In the genomic region with DNA sequence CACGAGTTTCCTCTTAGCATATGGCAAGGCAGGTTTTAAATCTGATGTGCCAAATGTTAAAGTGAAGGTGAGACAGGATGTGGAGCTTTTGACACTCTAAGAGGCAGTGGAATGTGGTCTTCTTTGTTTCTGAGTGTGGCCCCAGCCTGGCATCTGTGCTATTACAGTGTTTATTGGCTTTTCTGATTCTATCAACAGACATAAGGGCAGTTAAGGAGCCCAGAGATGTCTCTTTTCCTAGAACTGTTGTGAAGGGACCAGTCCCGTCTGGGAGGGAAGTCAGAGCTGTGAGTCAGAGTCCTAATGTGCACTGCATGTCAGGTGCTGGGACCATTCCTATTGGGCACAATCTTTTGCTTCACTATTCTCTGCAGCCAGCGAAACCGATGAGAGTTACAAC, we compare ENCODE assay signal across 13 cellular contexts. TPM values are rescaled to one million over a fixed set of nuclear protein-coding genes. Genes with fewer than 3 reads are reported as not detected.
A peak's percentile ranks its signal among the peaks of the same experiment; 100 is the strongest.
DNase-seq lines count a peak whose midpoint lies in the region; ATAC-seq and TF ChIP-seq lines count a peak whose summit lies in the region.
"Had no signal": no experiment of that assay in that cellular context is flagged by ENCODE, and none has a peak within 500 bp of the region (broad histone marks: within the 10 kb centered on the region; RNA-seq: fewer than 3 reads in every experiment).

No MANE protein-coding gene starts in this region.

- intact Hi-C loops in activated CD4-positive, alpha-beta T cell treated with anti-CD3 and anti-CD28 coated beads, Interleukin-2, amount 10 ng/mL, durations not matched to agents 24 days and 14 days (cut with micrococcal nuclease) = no loop called here
- intact Hi-C loops in Panc1 (cut with micrococcal nuclease; ENCODE audit: unreplicated experiment) = no loop called here
- intact Hi-C loops in psoas muscle (cut with DNase I) = no loop called here
- intact Hi-C loops in spleen (cut with DNase I; ENCODE audit: low total_unique reads) = no loop called here
- intact Hi-C loops in esophagus squamous epithelium (cut with DNase I) = no loop called here

- peaks cover 24% of the 10 kb centered on the region for H3K36me3 Mint-ChIP-seq in activated CD4-positive, alpha-beta T cell treated with anti-CD3 and anti-CD28 coated beads, Interleukin-2, amount 10 ng/mL, durations not matched to agents 24 days and 14 days (ENCODE audit: low read depth)

- H3K4me3 ChIP-seq in Panc1 (ENCODE audit: low read depth in 2 of 2, low read length in 2 of 2) = no peak overlapping the region
- H3K4me3 ChIP-seq in psoas muscle = no peak overlapping the region
- H3K4me3 ChIP-seq in spleen = no peak overlapping the region
- H3K4me3 ChIP-seq in esophagus squamous epithelium = no peak overlapping the region
- H3K4me3 ChIP-seq: A549 had no signal

- BruUV-seq in Panc1 (replicated peaks; lab: Mats Ljungman, UMichigan) = no TSS peak

- CTCF ChIA-PET in Panc1 (lab: Charles Lee) = no interaction called here

- TF ChIP-seq POLR2A in spleen (IDR thresholded peaks at IDR 0.05) (no peak), esophagus squamous epithelium (IDR thresholded peaks at IDR 0.05) (no peak)

- POLR2A ChIA-PET in Panc1 (lab: Charles Lee) = no interaction called here

- H3K9me3 ChIP-seq in Panc1 (ENCODE audit: control insufficient read depth, insufficient read depth, low read depth, low read length) (no peaks in the 10 kb centered on the region), psoas muscle (no peaks in the 10 kb centered on the region), spleen (no peaks in the 10 kb centered on the region), esophagus squamous epithelium (no peaks in the 10 kb centered on the region)
- H3K9me3 ChIP-seq: A549 had no signal

- H3K27ac Mint-ChIP-seq in activated CD4-positive, alpha-beta T cell treated with anti-CD3 and anti-CD28 coated beads, Interleukin-2, amount 10 ng/mL, durations not matched to agents 24 days and 14 days = no peak overlapping the region

- peaks cover 18% of the 10 kb centered on the region for H3K4me1 Mint-ChIP-seq in activated CD4-positive, alpha-beta T cell treated with anti-CD3 and anti-CD28 coated beads, Interleukin-2, amount 10 ng/mL, durations not matched to agents 24 days and 14 days

- in situ Hi-C loops in Panc1 (cut with HindIII; ENCODE audit: low pct_unique_long_range_greater_than_20kb, low sequenced_read_pairs) = no loop called here

- H3K36me3 ChIP-seq in Panc1 (ENCODE audit: control insufficient read depth, insufficient read depth, low read length) (0 out of 2 replicates have a peak, but pooled peaks cover under 1% of the 10 kb centered on the region), psoas muscle (ENCODE audit: insufficient read depth in 1 of 2, low read depth in 1 of 2) (no peaks in the 10 kb centered on the region), spleen (peaks cover 0 to 31% (median 0%) of the 10 kb centered on the region in 6 donors), esophagus squamous epithelium (peaks cover 0 to 5% (median 0%) of the 10 kb centered on the region in 3 donors)

- ATAC-seq in Panc1 (peak; percentile 69), foreskin keratinocyte (peak; percentile 46), psoas muscle (peak; percentile 85 to 95 (median 93))
- ATAC-seq: A549 had no signal

- WGBS in psoas muscle, 3 donors = 65 to 70% (median 69%) methylated on average over 4 of the region's 4 CpGs
- WGBS in spleen, 5 donors = 75 to 88% (median 82%) methylated on average over 4 of the region's 4 CpGs
- 60 to 81% methylated on average over 4 of the region's 4 CpGs for WGBS in esophagus squamous epithelium, 2 donors

- H3K4me3 Mint-ChIP-seq in activated CD4-positive, alpha-beta T cell treated with anti-CD3 and anti-CD28 coated beads, Interleukin-2, amount 10 ng/mL, durations not matched to agents 24 days and 14 days = no peak overlapping the region

- DNase-seq in activated CD4-positive, alpha-beta T cell treated with anti-CD3 and anti-CD28 coated beads, Interleukin-2, amount 10 ng/mL, durations not matched to agents 24 days and 14 days = peak; percentile 59
- DNase-seq in activated CD4-positive, alpha-beta T cell treated with anti-CD3 and anti-CD28 coated beads, Interleukin-2, amount 50 U/mL, for 1 hour = no peak
- DNase-seq in Panc1 (ENCODE audit: low read depth, low spot score) = no peak
- DNase-seq in foreskin keratinocyte = no peak
- DNase-seq in psoas muscle = no peak
- no peak for DNase-seq in spleen
- no peak for DNase-seq in esophagus squamous epithelium (lab: John Stamatoyannopoulos, UW)
- no peak for DNase-seq in ecto neural progenitor cell (ENCODE audit: low spot score)
- DNase-seq: left cardiac atrium, NCI-H1092, NCI-H774, nucleus accumbens had no signal

- no peaks in the 10 kb centered on the region for H3K27me3 ChIP-seq in Panc1 (ENCODE audit: control insufficient read depth, insufficient read depth, low read length)
- H3K27me3 ChIP-seq in foreskin keratinocyte = no peaks in the 10 kb centered on the region
- H3K27me3 ChIP-seq in psoas muscle (ENCODE audit: insufficient read depth in 3 of 3, low read length in 2 of 3) = no peaks in the 10 kb centered on the region
- no peaks in the 10 kb centered on the region for H3K27me3 ChIP-seq in spleen (replicated peaks in 1 of 7)
- H3K27me3 ChIP-seq in esophagus squamous epithelium = no peaks in the 10 kb centered on the region

- no peaks in the 10 kb centered on the region for H3K9me3 Mint-ChIP-seq in activated CD4-positive, alpha-beta T cell treated with anti-CD3 and anti-CD28 coated beads, Interleukin-2, amount 10 ng/mL, durations not matched to agents 24 days and 14 days

- H3K4me1 ChIP-seq in Panc1 (ENCODE audit: control insufficient read depth, insufficient read depth, low read length) (no peaks in the 10 kb centered on the region; the same call in 1 of the 2 replicates), foreskin keratinocyte (no peaks in the 10 kb centered on the region), psoas muscle (peaks cover 10% of the 10 kb centered on the region), spleen (no peaks in the 10 kb centered on the region), esophagus squamous epithelium (no peaks in the 10 kb centered on the region)
- H3K4me1 ChIP-seq: A549 had no signal

- H3K27me3 Mint-ChIP-seq in activated CD4-positive, alpha-beta T cell treated with anti-CD3 and anti-CD28 coated beads, Interleukin-2, amount 10 ng/mL, durations not matched to agents 24 days and 14 days = no peaks in the 10 kb centered on the region

- H3K27ac ChIP-seq in Panc1 (ENCODE audit: low read length) = no peak overlapping the region
- no peak overlapping the region for H3K27ac ChIP-seq in foreskin keratinocyte
- peak overlapping the region; percentile 52 for H3K27ac ChIP-seq in psoas muscle
- H3K27ac ChIP-seq in spleen = no peak overlapping the region
- H3K27ac ChIP-seq in esophagus squamous epithelium = no peak overlapping the region
- H3K27ac ChIP-seq: A549 had no signal

- TF ChIP-seq CTCF in Panc1 (IDR thresholded peaks at IDR 0.05) (no peak), foreskin keratinocyte (conservative IDR thresholded peaks at IDR 0.05) (no peak), psoas muscle (IDR thresholded peaks at IDR 0.05) (no peak), spleen (IDR thresholded peaks at IDR 0.05 in 8 of 11, conservative IDR thresholded peaks at IDR 0.05 in 3 of 11) (no peak), esophagus squamous epithelium (IDR thresholded peaks at IDR 0.05) (no peak)

RNA-seq across cellular contexts. Expression of gene TRUB1, which starts 32.5 kb away (rescaled TPM):
- 18.5 and 20.9 TPM in 2 replicates for total RNA-seq in activated CD4-positive, alpha-beta T cell treated with anti-CD3 and anti-CD28 coated beads, Interleukin-2, amount 10 ng/mL, durations not matched to agents 24 days and 14 days
- total RNA-seq in Panc1 (2021; ENCODE audit: unreplicated experiment) (30.4 TPM), foreskin keratinocyte (28.0 and 28.1 TPM in 2 replicates), psoas muscle (1 to 10 TPM; 5.4 to 8.8 (median 8.5) TPM), spleen (10 to 100 TPM in 6 of 7 donors, 1 to 10 TPM in 1; 9.8 to 22.8 (median 13.6) TPM), esophagus squamous epithelium (10 to 100 TPM; 11.0 to 20.6 (median 17.2) TPM)
- polyA plus RNA-seq in Panc1 (2012; ENCODE audit: insufficient read length) = 17.9 TPM
- polyA plus RNA-seq in foreskin keratinocyte (6.7 and 9.0 TPM in 2 replicates), psoas muscle (1 to 10 TPM; 3.3 to 8.9 (median 4.3) TPM), spleen (1 to 10 TPM; 4.8 to 8.2 (median 6.9) TPM)
